ENCODE assay signal across 8 cellular contexts in the genomic region with DNA sequence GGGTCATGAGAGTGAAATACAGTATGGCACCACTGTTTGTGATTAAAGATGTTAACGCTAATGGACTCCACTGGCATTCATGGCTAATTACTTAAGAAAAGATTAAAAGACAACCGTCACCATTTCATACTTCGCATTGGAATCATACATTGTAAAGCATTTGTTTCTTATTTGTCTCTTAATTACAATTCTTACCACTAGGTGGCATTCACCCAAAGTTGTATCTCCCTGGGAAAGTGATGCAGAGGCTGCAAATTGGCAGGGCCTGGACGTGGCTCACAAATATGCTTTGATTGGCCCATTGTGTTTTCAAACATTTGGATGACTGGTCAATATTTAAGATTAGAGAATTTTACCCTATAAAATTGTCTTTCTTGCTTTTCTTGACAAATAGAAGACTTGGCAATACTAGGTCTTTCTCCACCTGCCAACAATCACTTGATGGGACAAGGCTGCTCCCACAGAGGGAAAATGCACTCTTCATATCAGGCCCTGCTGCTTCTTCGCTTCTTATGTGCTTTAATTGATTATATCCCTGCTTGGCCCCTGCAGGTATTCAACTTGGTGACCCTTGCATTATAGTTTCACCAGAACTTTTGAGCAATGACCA.
DNase-seq lines count a peak whose midpoint lies in the region; ATAC-seq, FAIRE-seq and TF ChIP-seq lines count a peak whose summit lies in the region.

No MANE protein-coding gene starts in this region.

- SMC1A ChIA-PET in GM12878 (lab: Charles Lee; ENCODE audit: uncharacterized antibody, unreplicated experiment) = interaction anchor here (1.0 to 6.5 kb wide), 11 partner anchors 107 to 220 kb away, joined by 3 to 211 read pairs (median 4); a partner anchor contains a TSS

- no peak overlapping the region for H2AFZ ChIP-seq in GM12878 (ENCODE audit: control insufficient read depth, low read depth, low read length)

- no peak for TF ChIP-seq EP300 in GM12878 (IDR thresholded peaks at IDR 0.05; ENCODE audit: borderline replicate concordance in 1 of 2, control insufficient read depth in 1 of 2, low read depth in 2 of 2, low read length in 2 of 2)

- H3K4me2 ChIP-seq in GM12878 (ENCODE audit: control insufficient read depth, insufficient read depth) = no peak overlapping the region

- POLR2A ChIA-PET in GM12878 (lab: Charles Lee) = no interaction called here

- H3K9ac ChIP-seq in GM12878 (ENCODE audit: control insufficient read depth, insufficient read depth, low read length) = no peak overlapping the region

- RAD21 ChIA-PET in GM12878 (lab: Charles Lee; ENCODE audit: unreplicated experiment) = interaction anchor here (1.2 to 5.0 kb wide), 2 partner anchors 113 to 205 kb away, joined by 5 to 159 read pairs; no protein-coding TSS in a partner anchor

- peak; percentile 65 for TF ChIP-seq CTCF in AG09309 (IDR thresholded peaks at IDR 0.05; ENCODE audit: control insufficient read depth, insufficient read depth, low read depth, low read length, missing control alignments)
- peak; percentile 48 for TF ChIP-seq CTCF in GM12865 (IDR thresholded peaks at IDR 0.05; ENCODE audit: insufficient read depth, low read depth, low read length, missing control alignments)
- TF ChIP-seq CTCF in GM12878 (IDR thresholded peaks at IDR 0.05 in 2 of 3, conservative IDR thresholded peaks at IDR 0.05 in 1 of 3; ENCODE audit: control insufficient read depth in 2 of 3, extremely low read depth in 1 of 3, insufficient read depth in 1 of 3, low read depth in 3 of 3, low read length in 3 of 3) = peak; percentile 51 to 62 (median 53)

- intact Hi-C loops in GM12878 (cut with micrococcal nuclease; ENCODE audit: unreplicated experiment) = loop anchor here (2.0 to 5.0 kb wide), 4 partner anchors 73 to 231 kb away; a partner anchor contains a TSS

- no peaks in the 10 kb centered on the region for H3K36me3 ChIP-seq in GM12878 (ENCODE audit: control insufficient read depth in 2 of 2, insufficient read depth in 2 of 2, low read length in 1 of 2)

- H3K27ac ChIP-seq in GM12878 (ENCODE audit: control insufficient read depth, insufficient read depth) = no peak overlapping the region

- no peaks in the 10 kb centered on the region for H4K20me1 ChIP-seq in GM12878 (ENCODE audit: control insufficient read depth, insufficient read depth)

- CTCF ChIA-PET in GM12878 (lab: Yijun Ruan, JAX) = interaction anchor here (0.9 to 6.5 kb wide), 13 partner anchors 13 to 264 kb away, joined by 3 to 333 read pairs (median 6); a partner anchor contains a TSS

- peak; percentile 64 for TF ChIP-seq RAD21 in GM12878 (IDR thresholded peaks at IDR 0.05; ENCODE audit: insufficient read depth, low read depth, low read length)

- FAIRE-seq in GM12878 (lab: Jason Lieb, UNC) = peak; percentile 91

- no peaks in the 10 kb centered on the region for H3K27me3 ChIP-seq in GM12878 (replicated peaks in 1 of 2; ENCODE audit: control insufficient read depth in 2 of 2, insufficient read depth in 2 of 2, low read length in 1 of 2)

- in situ Hi-C loops in GM12878 (cut with MboI) = loop anchor here (5.0 kb wide), 2 partner anchors 116 to 211 kb away; no protein-coding TSS in a partner anchor

- H3K4me3 ChIP-seq in AG09309 (ENCODE audit: control insufficient read depth, low read depth, low read length) = no peak overlapping the region
- no peak overlapping the region for H3K4me3 ChIP-seq in GM12865 (ENCODE audit: low read depth, low read length)
- no peak overlapping the region for H3K4me3 ChIP-seq in GM12878

- no peaks in the 10 kb centered on the region; the same call in 1 of the 2 replicates for H3K4me1 ChIP-seq in GM12878 (ENCODE audit: control insufficient read depth, insufficient read depth, low read length)

- DNase-seq in AG09309 (ENCODE audit: low read depth) = no peak
- DNase-seq in GM12865 (ENCODE audit: low read depth) = peak; percentile 64
- peak; percentile 62 for DNase-seq in NCI-H82 (lab: John Stamatoyannopoulos, UW)
- DNase-seq in GM12878 (ENCODE audit: low read depth, low spot score) = no peak
- peak; percentile 46 for DNase-seq in iPS-NIHi7 (ENCODE audit: extremely low spot score)
- DNase-seq in stimulated activated naive CD8-positive, alpha-beta T cell treated with anti-CD3 and anti-CD28 coated beads, Interleukin-15, Interleukin-2, amounts not matched to agents 100 U/mL and 50 U/mL, for 24 hours = no peak
- no peak for DNase-seq in OCI-M2 (lab: John Stamatoyannopoulos, UW; ENCODE audit: unreplicated experiment)

- ATAC-seq in HG03139 (IDR thresholded peaks at IDR 0.05; ENCODE audit: unreplicated experiment) = peak; percentile 59
- ATAC-seq in GM12878 = peak; percentile 79
- ATAC-seq in stimulated activated naive CD8-positive, alpha-beta T cell treated with anti-CD3 and anti-CD28 coated beads, Interleukin-15, Interleukin-2, amounts not matched to agents 100 U/mL and 50 U/mL, for 24 hours = peak; percentile 55

- no TSS peak for BruUV-seq in GM12878 (replicated peaks; lab: Mats Ljungman, UMichigan)

- no peaks in the 10 kb centered on the region for H3K9me3 ChIP-seq in GM12878 (replicated peaks; ENCODE audit: control insufficient read depth, insufficient read depth, low read length)

- TF ChIP-seq POLR2A in GM12878 (IDR thresholded peaks at IDR 0.05; ENCODE audit: low read depth, low read length) = no peak

- H3K79me2 ChIP-seq in GM12878 (ENCODE audit: control insufficient read depth, insufficient read depth, low read length) = no peaks in the 10 kb centered on the region

- WGBS in GM12878 (ENCODE audit: insufficient coverage, insufficient replicate concordance, low lambda C conversion rate, missing lambda C conversion rate) = 12% methylated on average over 5 of the region's 5 CpGs

TF ChIP-seq in GM12878, 131 proteins besides CTCF, POLR2A, EP300 and RAD21:
- peak; percentile 74 for TF ChIP-seq SMC3 (IDR thresholded peaks at IDR 0.05; ENCODE audit: borderline replicate concordance, low read length)
- no peak for TF ChIP-seq PAX5 (IDR thresholded peaks at IDR 0.05; ENCODE audit: borderline replicate concordance, low read depth, low read length)

Comparison
In these comparisons a context has a peak if more than half of its experiments do, and no peak if none do; other contexts are left out.
1. DNase-seq: peak in GM12865 (single experiment), NCI-H82 (single experiment) and iPS-NIHi7 (single experiment); none in AG09309 (single experiment), GM12878 (single experiment), stimulated activated naive CD8-positive, alpha-beta T cell treated with anti-CD3 and anti-CD28 coated beads, Interleukin-15, Interleukin-2, amounts not matched to agents 100 U/mL and 50 U/mL, for 24 hours (single experiment) and OCI-M2 (single experiment).
2. Peak in every context shown above with its lines, with median percentiles within 50 percentile points of each other: CTCF ChIP-seq and ATAC-seq.